9 cellular contexts compared by ENCODE assay signal in genomic region chr12:56431288-56431687, GRCh38. TPM values are rescaled to one million over a fixed set of nuclear protein-coding genes. Genes with fewer than 3 reads are reported as not detected.
"Had no signal": no experiment of that assay in that cellular context is flagged by ENCODE, and none has a peak within 500 bp of the region (broad histone marks: within the 10 kb centered on the region; RNA-seq: fewer than 3 reads in every experiment).

No MANE protein-coding gene starts in this region.

- ATAC-seq: HCT116, HepG2 had no signal

- H3K9ac ChIP-seq: GM23248 had no signal

- DNase-seq: GOT3, H7, KBM-7 had no signal

- H3K9me3 Mint-ChIP-seq: IgD-negative memory B cell had no signal

- H3K4me1 ChIP-seq: HAP-1 had no signal

- H3K4me3 ChIP-seq: GM23248, HAP-1 had no signal

- H3K9me3 ChIP-seq: HAP-1 had no signal

- H3K27ac Mint-ChIP-seq: IgD-negative memory B cell had no signal

- H3K27ac ChIP-seq: GM23248 had no signal

- H3K27me3 Mint-ChIP-seq: IgD-negative memory B cell had no signal

RNA-seq across cellular contexts. Expression of gene MIP, which starts 23.2 kb away (rescaled TPM):
- total RNA-seq: GM23248, H7, HepG2 had no signal
- polyA plus RNA-seq: GM23248, HepG2, IgD-negative memory B cell had no signal

RNA-seq across cellular contexts. Expression of gene GLS2, which starts 56.7 kb away (rescaled TPM):
- total RNA-seq: GM23248, H4 had no signal
- polyA plus RNA-seq: GM23248 had no signal
